Comparison of ENCODE assay signal across 21 cellular contexts in genomic region chr1:22518379-22518778, GRCh38. TPM values are rescaled to one million over a fixed set of nuclear protein-coding genes. Genes with fewer than 3 reads are reported as not detected.
A peak's percentile ranks its signal among the peaks of the same experiment; 100 is the strongest.
DNase-seq lines count a peak whose midpoint lies in the region; TF ChIP-seq lines count a peak whose summit lies in the region.
"Had no signal": no experiment of that assay in that cellular context is flagged by ENCODE, and none has a peak within 500 bp of the region (broad histone marks: within the 10 kb centered on the region; RNA-seq: fewer than 3 reads in every experiment).

No MANE protein-coding gene starts in this region.

- intact Hi-C loops in activated CD4-positive, alpha-beta memory T cell treated with anti-CD3 and anti-CD28 coated beads for 36 hours (cut with micrococcal nuclease): no loop called here

- CTCF ChIA-PET in HEK293T (lab: Yijun Ruan, JAX): no interaction called here
- CTCF ChIA-PET in activated CD4-positive, alpha-beta memory T cell treated with anti-CD3 and anti-CD28 coated beads for 36 hours (lab: Charles Lee): no interaction called here

- H3K27ac Mint-ChIP-seq in activated CD4-positive, alpha-beta memory T cell treated with anti-CD3 and anti-CD28 coated beads for 36 hours: no peak overlapping the region
- H3K27ac Mint-ChIP-seq: CD4-positive, alpha-beta memory T cell; T-helper 17 cell had no signal

- POLR2A ChIA-PET in HEK293T (lab: Yijun Ruan, JAX): no interaction called here
- POLR2A ChIA-PET in activated CD4-positive, alpha-beta memory T cell treated with anti-CD3 and anti-CD28 coated beads for 36 hours (lab: Charles Lee): no interaction called here

- no peaks in the 10 kb centered on the region for H3K27me3 Mint-ChIP-seq in activated CD4-positive, alpha-beta memory T cell treated with anti-CD3 and anti-CD28 coated beads for 36 hours
- H3K27me3 Mint-ChIP-seq: CD4-positive, alpha-beta memory T cell; T-helper 17 cell had no signal

- H3K4me1 Mint-ChIP-seq in activated CD4-positive, alpha-beta memory T cell treated with anti-CD3 and anti-CD28 coated beads for 36 hours (ENCODE audit: low read depth): no peaks in the 10 kb centered on the region
- H3K4me1 Mint-ChIP-seq: CD4-positive, alpha-beta memory T cell had no signal

- DNase-seq in NCI-H187 (lab: John Stamatoyannopoulos, UW): peak; percentile 31 to 66
- no peak for DNase-seq in NCI-H187 treated with DMSO at 0.1 percent for 48 hours (lab: John Stamatoyannopoulos, UW)
- DNase-seq in H4 (ENCODE audit: low spot score): peak; percentile 23
- peak; percentile 75 for DNase-seq in NCI-H2227 (lab: John Stamatoyannopoulos, UW; ENCODE audit: unreplicated experiment)
- peak; percentile 12 for DNase-seq in mesenteric fat pad (ENCODE audit: low spot score)
- no peak for DNase-seq in HEK293T (ENCODE audit: extremely low spot score)
- DNase-seq in HPDE6-E6E7 (ENCODE audit: extremely low spot score): no peak
- DNase-seq in activated CD4-positive, alpha-beta memory T cell treated with anti-CD3 and anti-CD28 coated beads for 36 hours: no peak
- DNase-seq: 8988T; Calu3; CD4-positive, alpha-beta memory T cell; NCI-H1048; NCI-H526; NK-92 treated with Interleukin-12 subunit alpha and Interleukin-12 subunit beta, amount 100 ng/mL, for 24 hours; OCI-M1; SIG-M5; T-helper 17 cell had no signal

- no peaks in the 10 kb centered on the region for H3K9me3 Mint-ChIP-seq in activated CD4-positive, alpha-beta memory T cell treated with anti-CD3 and anti-CD28 coated beads for 36 hours
- H3K9me3 Mint-ChIP-seq: CD4-positive, alpha-beta memory T cell had no signal

- H3K4me3 Mint-ChIP-seq in activated CD4-positive, alpha-beta memory T cell treated with anti-CD3 and anti-CD28 coated beads for 36 hours: no peak overlapping the region
- H3K4me3 Mint-ChIP-seq: CD4-positive, alpha-beta memory T cell; T-helper 17 cell had no signal

- peaks cover 48% of the 10 kb centered on the region for H3K36me3 Mint-ChIP-seq in activated CD4-positive, alpha-beta memory T cell treated with anti-CD3 and anti-CD28 coated beads for 36 hours

TF ChIP-seq in HEK293T, 16 proteins besides CTCF, POLR2A, EP300 and RAD21:
- no peak for TF ChIP-seq ZNF384 (IDR thresholded peaks at IDR 0.05)
- TF ChIP-seq ARNT (IDR thresholded peaks at IDR 0.05): no peak
- TF ChIP-seq TARDBP (IDR thresholded peaks at IDR 0.05): no peak
- no peak for TF ChIP-seq NFRKB (IDR thresholded peaks at IDR 0.05)
- no peak for TF ChIP-seq CTBP1 (IDR thresholded peaks at IDR 0.05; ENCODE audit: borderline replicate concordance)
TF ChIP-seq in HEK293T: peak in this region for 0.

RNA-seq across cellular contexts. Expression of gene EPHA8, which starts 44.9 kb away (rescaled TPM):
- total RNA-seq in H4 (2014; rRNA removed; shearing (Covaris generic)): 0.31 and 1.6 TPM in 2 replicates
- not detected for total RNA-seq in mesenteric fat pad
- not detected for total RNA-seq in activated CD4-positive, alpha-beta memory T cell treated with anti-CD3 and anti-CD28 coated beads for 36 hours
- total RNA-seq: Calu3; CD4-positive, alpha-beta memory T cell; G401; HepG2; M059J; RPMI7951; T-helper 17 cell had no signal

Comparison
In these comparisons a context has a peak if more than half of its experiments do, and no peak if none do; other contexts are left out.
1. DNase-seq: peak in NCI-H187 (2 of 2), H4 (single experiment), NCI-H2227 (single experiment) and mesenteric fat pad (single experiment); none in NCI-H187 treated with DMSO at 0.1 percent for 48 hours (single experiment), HEK293T (single experiment), HPDE6-E6E7 (single experiment) and activated CD4-positive, alpha-beta memory T cell treated with anti-CD3 and anti-CD28 coated beads for 36 hours (single experiment).